Comparison of ENCODE assay signal across 8 cellular contexts in the genomic region with DNA sequence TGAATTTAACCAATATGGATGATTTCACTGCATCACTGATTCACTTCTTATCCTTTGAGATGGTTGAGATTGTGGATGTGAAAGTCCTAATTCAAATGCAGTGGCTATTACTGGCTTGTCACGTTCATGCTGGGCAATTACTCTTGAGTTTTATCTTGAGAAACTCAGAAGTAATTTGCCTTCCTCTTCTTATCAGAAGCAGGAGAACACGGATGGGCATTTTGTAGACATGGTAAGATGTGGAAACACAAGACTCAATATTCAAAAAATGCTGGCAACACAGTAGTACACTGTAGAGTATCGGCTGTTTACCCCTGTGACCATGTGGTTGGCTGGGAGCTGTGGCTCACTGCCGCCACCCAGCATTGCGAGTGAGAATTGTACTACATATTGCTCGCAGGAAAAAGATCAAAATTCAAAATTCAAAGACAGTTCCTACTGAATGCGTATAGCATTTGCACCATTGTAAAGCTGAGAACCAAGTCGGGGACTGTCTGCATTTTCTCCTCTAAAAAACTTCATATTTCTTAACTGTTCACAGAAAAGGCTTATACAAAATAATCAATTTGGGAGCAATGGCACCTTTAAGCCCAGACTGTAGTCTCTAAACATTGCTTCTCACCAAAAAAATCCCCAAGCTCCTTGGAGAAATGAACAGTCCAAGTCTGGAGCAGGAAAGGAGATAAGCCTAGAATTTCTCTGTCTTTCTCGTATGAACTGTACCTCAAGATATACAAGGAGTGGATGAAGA.
DNase-seq lines count a peak whose midpoint lies in the region; ATAC-seq and TF ChIP-seq lines count a peak whose summit lies in the region.

No MANE protein-coding gene starts in this region.

- WGBS in liver, result 35% methylated on average over 9 of the region's 9 CpGs

- no peaks in the 10 kb centered on the region for H3K79me2 ChIP-seq in DND-41 (ENCODE audit: insufficient read depth, low read length)

- TF ChIP-seq RAD21 in liver (IDR thresholded peaks at IDR 0.05), result peak; percentile 96 to 97

- H3K36me3 ChIP-seq in DND-41 (ENCODE audit: insufficient read depth, low read length), result no peaks in the 10 kb centered on the region
- H3K36me3 ChIP-seq in brain microvascular endothelial cell (replicated peaks), result no peaks in the 10 kb centered on the region
- no peaks in the 10 kb centered on the region for H3K36me3 ChIP-seq in liver (ENCODE audit: control insufficient read depth in 4 of 4, insufficient read depth in 3 of 4, low read depth in 1 of 4, low read length in 3 of 4)

- no peak overlapping the region for H3K27ac ChIP-seq in DND-41 (ENCODE audit: low read length)
- H3K27ac ChIP-seq in brain microvascular endothelial cell, result no peak overlapping the region
- H3K27ac ChIP-seq in liver (ENCODE audit: low read depth in 1 of 2, low read length in 2 of 2), result no peak overlapping the region

- peaks cover 6% of the 10 kb centered on the region for H3K4me1 ChIP-seq in DND-41 (ENCODE audit: insufficient read depth, low read length)
- H3K4me1 ChIP-seq in liver (ENCODE audit: control insufficient read depth in 4 of 4, insufficient read depth in 4 of 4, low read length in 3 of 4), result peaks cover 4 to 28% (median 18%) of the 10 kb centered on the region in 4 donors

- no peak overlapping the region for H3K4me2 ChIP-seq in DND-41 (ENCODE audit: insufficient read depth, low read length)

- no peak overlapping the region for H2AFZ ChIP-seq in DND-41 (ENCODE audit: low read depth, low read length)

- no peaks in the 10 kb centered on the region for H4K20me1 ChIP-seq in DND-41 (ENCODE audit: insufficient read depth, low read length)

- peak; percentile 60 for DNase-seq in DND-41
- DNase-seq in T-helper 22 cell (ENCODE audit: low read depth), result peak; percentile 35
- peak; percentile 32 for DNase-seq in brain microvascular endothelial cell
- peak; percentile 56 for DNase-seq in stimulated activated CD8-positive, alpha-beta memory T cell treated with anti-CD3 and anti-CD28 coated beads, Interleukin-4, amount 100 ng/mL, for 48 hours
- DNase-seq in NCI-H1930 (lab: John Stamatoyannopoulos, UW), result no peak

- in situ Hi-C loops in brain microvascular endothelial cell (cut with HindIII; ENCODE audit: low pct_ligation_motif_present, low sequenced_read_pairs), result no loop called here

- H3K27me3 ChIP-seq in DND-41 (ENCODE audit: insufficient read depth, low read length, poor library complexity) (no peaks in the 10 kb centered on the region), brain microvascular endothelial cell (replicated peaks) (no peaks in the 10 kb centered on the region), liver (ENCODE audit: control insufficient read depth in 4 of 4, insufficient read depth in 4 of 4, low read length in 3 of 4) (no peaks in the 10 kb centered on the region)

- H3K9ac ChIP-seq in DND-41 (ENCODE audit: low read depth, low read length) (no peak overlapping the region), liver (ENCODE audit: low read depth in 1 of 2, low read length in 2 of 2) (peak overlapping the region in 1 of 2 donors; percentile 48)

- no peaks in the 10 kb centered on the region for H3K9me3 ChIP-seq in DND-41 (ENCODE audit: insufficient read depth, low read length, severe bottlenecking)
- H3K9me3 ChIP-seq in liver (ENCODE audit: control insufficient read depth in 4 of 4, low read length in 3 of 4), result no peaks in the 10 kb centered on the region

- peak; percentile 96 for ATAC-seq in DND-41 (ENCODE audit: insufficient read depth, low read depth)
- ATAC-seq in GM19452 (IDR thresholded peaks at IDR 0.05; ENCODE audit: unreplicated experiment), result peak; percentile 97
- ATAC-seq in HG03521 (IDR thresholded peaks at IDR 0.05; ENCODE audit: unreplicated experiment), result peak; percentile 94

- peak; percentile 75 for TF ChIP-seq CTCF in DND-41 (IDR thresholded peaks at IDR 0.05; ENCODE audit: borderline replicate concordance, extremely low read depth, low read length, poor library complexity, severe bottlenecking)
- TF ChIP-seq CTCF in brain microvascular endothelial cell (IDR thresholded peaks at IDR 0.05; ENCODE audit: low read depth, low read length, missing control alignments), result peak; percentile 79
- TF ChIP-seq CTCF in liver (IDR thresholded peaks at IDR 0.05; ENCODE audit: low read depth, low read length, missing input control), result peak; percentile 74

- H3K4me3 ChIP-seq in DND-41 (ENCODE audit: low read depth in 1 of 2, low read length in 2 of 2) (no peak overlapping the region), brain microvascular endothelial cell (ENCODE audit: low read depth, low read length) (no peak overlapping the region), liver (ENCODE audit: low read depth in 1 of 3, low read length in 3 of 3) (no peak overlapping the region)

TF ChIP-seq in liver, 16 proteins besides CTCF, POLR2A, EP300 and RAD21:
- TF ChIP-seq, protein P1, sequence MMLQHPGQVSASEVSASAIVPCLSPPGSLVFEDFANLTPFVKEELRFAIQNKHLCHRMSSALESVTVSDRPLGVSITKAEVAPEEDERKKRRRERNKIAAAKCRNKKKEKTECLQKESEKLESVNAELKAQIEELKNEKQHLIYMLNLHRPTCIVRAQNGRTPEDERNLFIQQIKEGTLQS (IDR thresholded peaks at IDR 0.05), result no peak
- no peak for TF ChIP-seq ZBTB33 (IDR thresholded peaks at IDR 0.05)
- peak; percentile 10 to 14 for TF ChIP-seq HNF4A (conservative IDR thresholded peaks at IDR 0.05)
- TF ChIP-seq RXRA (IDR thresholded peaks at IDR 0.05), result peak; percentile 20 to 35
- TF ChIP-seq, protein P2, sequence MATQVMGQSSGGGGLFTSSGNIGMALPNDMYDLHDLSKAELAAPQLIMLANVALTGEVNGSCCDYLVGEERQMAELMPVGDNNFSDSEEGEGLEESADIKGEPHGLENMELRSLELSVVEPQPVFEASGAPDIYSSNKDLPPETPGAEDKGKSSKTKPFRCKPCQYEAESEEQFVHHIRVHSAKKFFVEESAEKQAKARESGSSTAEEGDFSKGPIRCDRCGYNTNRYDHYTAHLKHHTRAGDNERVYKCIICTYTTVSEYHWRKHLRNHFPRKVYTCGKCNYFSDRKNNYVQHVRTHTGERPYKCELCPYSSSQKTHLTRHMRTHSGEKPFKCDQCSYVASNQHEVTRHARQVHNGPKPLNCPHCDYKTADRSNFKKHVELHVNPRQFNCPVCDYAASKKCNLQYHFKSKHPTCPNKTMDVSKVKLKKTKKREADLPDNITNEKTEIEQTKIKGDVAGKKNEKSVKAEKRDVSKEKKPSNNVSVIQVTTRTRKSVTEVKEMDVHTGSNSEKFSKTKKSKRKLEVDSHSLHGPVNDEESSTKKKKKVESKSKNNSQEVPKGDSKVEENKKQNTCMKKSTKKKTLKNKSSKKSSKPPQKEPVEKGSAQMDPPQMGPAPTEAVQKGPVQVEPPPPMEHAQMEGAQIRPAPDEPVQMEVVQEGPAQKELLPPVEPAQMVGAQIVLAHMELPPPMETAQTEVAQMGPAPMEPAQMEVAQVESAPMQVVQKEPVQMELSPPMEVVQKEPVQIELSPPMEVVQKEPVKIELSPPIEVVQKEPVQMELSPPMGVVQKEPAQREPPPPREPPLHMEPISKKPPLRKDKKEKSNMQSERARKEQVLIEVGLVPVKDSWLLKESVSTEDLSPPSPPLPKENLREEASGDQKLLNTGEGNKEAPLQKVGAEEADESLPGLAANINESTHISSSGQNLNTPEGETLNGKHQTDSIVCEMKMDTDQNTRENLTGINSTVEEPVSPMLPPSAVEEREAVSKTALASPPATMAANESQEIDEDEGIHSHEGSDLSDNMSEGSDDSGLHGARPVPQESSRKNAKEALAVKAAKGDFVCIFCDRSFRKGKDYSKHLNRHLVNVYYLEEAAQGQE (IDR thresholded peaks at IDR 0.05), result no peak
- TF ChIP-seq FOXA1 (IDR thresholded peaks at IDR 0.05), result peak; percentile 42
- TF ChIP-seq, protein P3, sequence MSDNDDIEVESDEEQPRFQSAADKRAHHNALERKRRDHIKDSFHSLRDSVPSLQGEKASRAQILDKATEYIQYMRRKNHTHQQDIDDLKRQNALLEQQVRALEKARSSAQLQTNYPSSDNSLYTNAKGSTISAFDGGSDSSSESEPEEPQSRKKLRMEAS (IDR thresholded peaks at IDR 0.05), result peak; percentile 84
- no peak for TF ChIP-seq NR2F2 (IDR thresholded peaks at IDR 0.05)
- peak; percentile 49 for TF ChIP-seq FOXA2 (IDR thresholded peaks at IDR 0.05)
- no peak for TF ChIP-seq HNF4G (IDR thresholded peaks at IDR 0.05)
- no peak for TF ChIP-seq EGR1 (IDR thresholded peaks at IDR 0.05; ENCODE audit: low read depth in 2 of 2)
- TF ChIP-seq SP1 (IDR thresholded peaks at IDR 0.05), result no peak
- no peak for TF ChIP-seq GABPA (IDR thresholded peaks at IDR 0.05 in 1 of 2, conservative IDR thresholded peaks at IDR 0.05 in 1 of 2)
- no peak for TF ChIP-seq TAF1 (conservative IDR thresholded peaks at IDR 0.05)
- TF ChIP-seq YY1 (IDR thresholded peaks at IDR 0.05), result no peak
- no peak for TF ChIP-seq JUND (IDR thresholded peaks at IDR 0.05)

Comparison
In these comparisons a context has a peak if more than half of its experiments do, and no peak if none do; other contexts are left out.
1. DNase-seq: peak in DND-41 (single experiment), T-helper 22 cell (single experiment), brain microvascular endothelial cell (single experiment) and stimulated activated CD8-positive, alpha-beta memory T cell treated with anti-CD3 and anti-CD28 coated beads, Interleukin-4, amount 100 ng/mL, for 48 hours (single experiment); none in NCI-H1930 (0 of 2).
2. Peak in every context shown above with its lines, with median percentiles within 50 percentile points of each other: ATAC-seq and CTCF ChIP-seq.